ENCODE assay signal across 7 cellular contexts in the genomic region with DNA sequence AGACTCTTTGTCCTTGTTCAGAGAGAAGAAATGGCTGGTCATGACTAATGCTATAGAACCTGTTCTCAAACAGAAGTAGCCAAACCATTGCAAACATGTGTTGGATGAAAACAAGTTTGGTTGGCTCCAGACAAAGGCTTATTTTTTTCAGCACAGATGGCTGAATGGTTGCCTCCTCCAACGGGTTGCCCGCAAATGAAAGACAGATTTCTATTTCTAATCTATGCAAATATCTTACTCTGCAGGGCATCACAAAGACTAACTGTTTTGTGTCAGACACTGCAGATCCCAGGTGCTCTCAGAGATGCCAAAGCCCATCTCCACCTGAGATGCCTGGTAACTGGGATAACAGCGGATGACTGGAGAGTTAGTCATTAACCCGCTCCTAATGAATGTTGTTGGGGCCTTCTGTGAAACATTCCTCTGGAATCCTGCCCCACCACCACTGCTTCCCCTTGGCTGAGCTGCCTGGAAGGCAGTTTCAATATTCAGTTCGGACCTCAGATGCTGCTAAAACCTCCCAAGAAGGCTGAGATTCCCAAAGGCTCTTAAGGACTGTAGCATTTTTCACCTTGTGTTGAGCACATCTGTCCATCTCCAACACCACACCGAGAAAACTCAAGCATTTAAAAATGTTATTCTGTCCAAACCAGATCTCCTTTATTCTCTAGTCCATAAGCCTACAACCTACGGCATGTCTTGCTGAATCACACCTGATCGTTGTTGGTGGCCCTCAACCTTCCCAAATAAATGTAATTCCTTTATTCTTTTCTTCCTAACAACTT.
A peak's percentile ranks its signal among the peaks of the same experiment; 100 is the strongest.
DNase-seq lines count a peak whose midpoint lies in the region; ATAC-seq lines count a peak whose summit lies in the region.

No MANE protein-coding gene starts in this region.

- H3K4me1 ChIP-seq in adipocyte (ENCODE audit: control insufficient read depth, insufficient read depth, low read length) = peaks cover 46% of the 10 kb centered on the region

- DNase-seq in HPDE6-E6E7 (ENCODE audit: extremely low spot score) = peak; percentile 95
- DNase-seq in adipocyte (ENCODE audit: low read depth) = peak; percentile 79
- DNase-seq in islet precursor cell = peak; percentile 99
- DNase-seq in NCI-H1436 (lab: John Stamatoyannopoulos, UW) = no peak

- ATAC-seq in GM19438 (IDR thresholded peaks at IDR 0.05; ENCODE audit: low read depth, unreplicated experiment) (peak; percentile 58), HG03095 (IDR thresholded peaks at IDR 0.05; ENCODE audit: unreplicated experiment) (no peak), GM19455 (IDR thresholded peaks at IDR 0.05; ENCODE audit: unreplicated experiment) (no peak)

- H3K27me3 ChIP-seq in adipocyte (replicated peaks; ENCODE audit: control insufficient read depth, insufficient read depth, low read length) = no peaks in the 10 kb centered on the region

- H3K36me3 ChIP-seq in adipocyte (ENCODE audit: control insufficient read depth, insufficient read depth, low read length, severe bottlenecking) = peaks cover 3% of the 10 kb centered on the region

- H3K4me3 ChIP-seq in adipocyte (ENCODE audit: low read length) = peak overlapping the region; percentile 12

- no peaks in the 10 kb centered on the region for H3K9me3 ChIP-seq in adipocyte (ENCODE audit: control insufficient read depth, low read length)

- H3K9ac ChIP-seq in adipocyte (ENCODE audit: low read length) = peak overlapping the region; percentile 52
